Comparison of ENCODE assay signal across 1 cellular context in genomic region chr7:141598408-141598807, GRCh38.
TF ChIP-seq lines count a peak whose summit lies in the region.

No MANE protein-coding gene starts in this region.

TF ChIP-seq in GM23338, 12 proteins besides CTCF, POLR2A, EP300 and RAD21 (continued from another document):
- TF ChIP-seq REST (IDR thresholded peaks at IDR 0.05; ENCODE audit: unreplicated experiment) (no peak), EZH2 (IDR thresholded peaks at IDR 0.05; ENCODE audit: low read depth, unreplicated experiment) (no peak), ZNF114 (CRISPR knock-in tag; IDR thresholded peaks at IDR 0.05) (no peak), JUNB (IDR thresholded peaks at IDR 0.05; ENCODE audit: unreplicated experiment) (no peak), POLR2AphosphoS5 (IDR thresholded peaks at IDR 0.05; ENCODE audit: low read depth) (no peak), ZNF331 (CRISPR knock-in tag; IDR thresholded peaks at IDR 0.05; ENCODE audit: low read depth) (no peak), CREB1 (CRISPR knock-in tag; IDR thresholded peaks at IDR 0.05; ENCODE audit: low read depth) (no peak)
